13 cellular contexts compared by ENCODE assay signal in genomic region chr6:138882369-138883017, GRCh38.
A peak's percentile ranks its signal among the peaks of the same experiment; 100 is the strongest.
DNase-seq lines count a peak whose midpoint lies in the region; ATAC-seq and TF ChIP-seq lines count a peak whose summit lies in the region.
"Had no signal": no experiment of that assay in that cellular context is flagged by ENCODE, and none has a peak within 500 bp of the region (broad histone marks: within the 10 kb centered on the region; RNA-seq: fewer than 3 reads in every experiment).

No MANE protein-coding gene starts in this region.

- no peaks in the 10 kb centered on the region for H3K4me1 ChIP-seq in SJCRH30
- no peaks in the 10 kb centered on the region for H3K4me1 ChIP-seq in MM.1S (ENCODE audit: low read length)

- no peaks in the 10 kb centered on the region for H3F3A ChIP-seq in MM.1S (ENCODE audit: insufficient read depth, low read length)

- H3K27ac ChIP-seq in SJCRH30: no peak overlapping the region
- H3K27ac ChIP-seq in MM.1S (ENCODE audit: low read length): no peak overlapping the region

- H2AFZ ChIP-seq in MM.1S (ENCODE audit: low read length): no peak overlapping the region

- H3K36me3 Mint-ChIP-seq in stimulated activated naive B cell treated with anti-CD40 and anti-IgM and Interleukin-4, amounts not matched to agents 10 μg/mL and 1 μg/mL and 100 μg/mL, for 72 hours: peaks cover 3 to 4% of the 10 kb centered on the region in 2 donors
- H3K36me3 Mint-ChIP-seq: activated naive CD4-positive, alpha-beta T cell treated with anti-CD3 and anti-CD28 coated beads, Interleukin-2, amount 50 U/mL, for 24 hours had no signal

- ATAC-seq in Right ventricle myocardium inferior: peak; percentile 34
- peak; percentile 74 for ATAC-seq in GM21515 (IDR thresholded peaks at IDR 0.05; ENCODE audit: unreplicated experiment)
- peak; percentile 80 for ATAC-seq in HG03095 (IDR thresholded peaks at IDR 0.05; ENCODE audit: unreplicated experiment)
- ATAC-seq in stimulated activated naive B cell treated with anti-CD40 and anti-IgM and Interleukin-4, amounts not matched to agents 10 μg/mL and 1 μg/mL and 100 μg/mL, for 72 hours (replicated peaks): peak; percentile 78 to 79
- ATAC-seq in left colon: no peak

- no peak overlapping the region for H3K4me3 Mint-ChIP-seq in stimulated activated naive B cell treated with anti-CD40 and anti-IgM and Interleukin-4, amounts not matched to agents 10 μg/mL and 1 μg/mL and 100 μg/mL, for 72 hours
- H3K4me3 Mint-ChIP-seq: activated naive CD4-positive, alpha-beta T cell treated with anti-CD3 and anti-CD28 coated beads, Interleukin-2, amount 50 U/mL, for 24 hours had no signal

- peak overlapping the region; percentile 42 for H3K27ac Mint-ChIP-seq in stimulated activated naive B cell treated with anti-CD40 and anti-IgM and Interleukin-4, amounts not matched to agents 10 μg/mL and 1 μg/mL and 100 μg/mL, for 72 hours
- H3K27ac Mint-ChIP-seq: activated naive CD4-positive, alpha-beta T cell treated with anti-CD3 and anti-CD28 coated beads, Interleukin-2, amount 50 U/mL, for 24 hours had no signal

- H3K9me3 ChIP-seq in SJCRH30 (replicated peaks) (no peaks in the 10 kb centered on the region), MM.1S (replicated peaks; ENCODE audit: insufficient read depth, low read length) (no peaks in the 10 kb centered on the region)

- no peaks in the 10 kb centered on the region for H3K79me2 ChIP-seq in MM.1S (ENCODE audit: low read length)

- H3K4me3 ChIP-seq in SJCRH30 (no peak overlapping the region), MM.1S (ENCODE audit: low read length) (no peak overlapping the region)

- no peak overlapping the region for H3K4me2 ChIP-seq in MM.1S (ENCODE audit: low read depth, low read length)

- TF ChIP-seq CTCF in MM.1S (IDR thresholded peaks at IDR 0.05; ENCODE audit: low read length): no peak

- no peak overlapping the region for H3K9ac ChIP-seq in MM.1S (ENCODE audit: low read length)

- no peaks in the 10 kb centered on the region for H3K27me3 Mint-ChIP-seq in stimulated activated naive B cell treated with anti-CD40 and anti-IgM and Interleukin-4, amounts not matched to agents 10 μg/mL and 1 μg/mL and 100 μg/mL, for 72 hours
- H3K27me3 Mint-ChIP-seq: activated naive CD4-positive, alpha-beta T cell treated with anti-CD3 and anti-CD28 coated beads, Interleukin-2, amount 50 U/mL, for 24 hours had no signal

- H3K9me2 ChIP-seq in MM.1S (replicated peaks; ENCODE audit: insufficient read depth, low read length): no peaks in the 10 kb centered on the region

- intact Hi-C loops in Right ventricle myocardium inferior (cut with DNase I): no loop called here
- intact Hi-C loops in cardiac septum (cut with DNase I): no loop called here
- intact Hi-C loops in left colon (cut with DNase I, micrococcal nuclease): no loop called here

- H3K9me3 Mint-ChIP-seq in stimulated activated naive B cell treated with anti-CD40 and anti-IgM and Interleukin-4, amounts not matched to agents 10 μg/mL and 1 μg/mL and 100 μg/mL, for 72 hours: peaks cover 0 to 1% of the 10 kb centered on the region in 2 donors
- H3K9me3 Mint-ChIP-seq: activated naive CD4-positive, alpha-beta T cell treated with anti-CD3 and anti-CD28 coated beads, Interleukin-2, amount 50 U/mL, for 24 hours had no signal

- H3K27me3 ChIP-seq in SJCRH30 (no peaks in the 10 kb centered on the region), MM.1S (replicated peaks; ENCODE audit: insufficient read depth, low read length) (no peaks in the 10 kb centered on the region)

- H3K36me3 ChIP-seq in SJCRH30 (no peaks in the 10 kb centered on the region), MM.1S (replicated peaks; ENCODE audit: insufficient read depth, low read length) (no peaks in the 10 kb centered on the region)

- H3K4me1 Mint-ChIP-seq in stimulated activated naive B cell treated with anti-CD40 and anti-IgM and Interleukin-4, amounts not matched to agents 10 μg/mL and 1 μg/mL and 100 μg/mL, for 72 hours: peaks cover 10 to 16% of the 10 kb centered on the region in 2 donors
- H3K4me1 Mint-ChIP-seq: activated naive CD4-positive, alpha-beta T cell treated with anti-CD3 and anti-CD28 coated beads, Interleukin-2, amount 50 U/mL, for 24 hours had no signal

- no peaks in the 10 kb centered on the region for H4K20me1 ChIP-seq in MM.1S (ENCODE audit: insufficient read depth, low read length)

- DNase-seq in Right ventricle myocardium inferior (ENCODE audit: missing footprints): no peak
- DNase-seq in cardiac septum (ENCODE audit: low spot score): no peak
- DNase-seq in stimulated activated naive B cell treated with anti-CD40 and anti-IgM and Interleukin-4, amounts not matched to agents 10 μg/mL and 1 μg/mL and 100 μg/mL, for 72 hours: peak; percentile 39
- no peak for DNase-seq in SJCRH30
- DNase-seq in MM.1S: no peak
- no peak for DNase-seq in left colon
- DNase-seq: cortex of kidney, foreskin melanocyte, mammary epithelial cell, NCI-H1436 treated with DMSO at 0.1 percent for 48 hours had no signal
